ENCODE assay signal across 8 cellular contexts in genomic region chr1:67850611-67851075, GRCh38. TPM values are rescaled to one million over a fixed set of nuclear protein-coding genes. Genes with fewer than 3 reads are reported as not detected.
DNase-seq lines count a peak whose midpoint lies in the region; ATAC-seq and TF ChIP-seq lines count a peak whose summit lies in the region.

No MANE protein-coding gene starts in this region.

- no peaks in the 10 kb centered on the region for H3K9me2 ChIP-seq in PC-3 (replicated peaks; ENCODE audit: low read length)

- CTCF ChIA-PET in PC-3 (lab: Charles Lee), result interaction anchor here (1.4 to 2.1 kb wide), 3 partner anchors 84 to 258 kb away, joined by 6 to 25 read pairs (median 7); no protein-coding TSS in a partner anchor

- intact Hi-C loops in PC-3 (cut with micrococcal nuclease), result loop anchor here (1.0 to 5.0 kb wide), 6 partner anchors 17 to 492 kb away; partner anchors contain the start of gene GNG12
- intact Hi-C loops in activated T-helper 2 cell treated with anti-CD3 and anti-CD28 coated beads, Interferon-gamma antibody, Interleukin-2, Interleukin-4, amounts not matched to agents 10 μg/mL and 5 μg/mL and 100 μg/mL, durations not matched to agents 14 hours and 24 hours and 36 hours (cut with micrococcal nuclease), result loop anchor here (5.0 kb wide), 3 partner anchors 162 to 1887 kb away; no protein-coding TSS in a partner anchor

- H3F3A ChIP-seq in PC-3 (ENCODE audit: low read length, unreplicated experiment), result peaks cover 4% of the 10 kb centered on the region

- no peaks in the 10 kb centered on the region for H3K79me2 ChIP-seq in PC-3 (ENCODE audit: low read length)

- no peaks in the 10 kb centered on the region for H3K27me3 ChIP-seq in PC-3 (ENCODE audit: low read length)

- H2AFZ ChIP-seq in PC-3 (ENCODE audit: low read length), result no peak overlapping the region

- no peak for TF ChIP-seq CTCF in HFF-Myc (IDR thresholded peaks at IDR 0.05; ENCODE audit: low read depth, low read length, missing control alignments)
- TF ChIP-seq CTCF in PC-3 (conservative IDR thresholded peaks at IDR 0.05; ENCODE audit: low read depth, low read length), result no peak

- H3K4me3 ChIP-seq in HFF-Myc (replicated peaks; ENCODE audit: low read depth, low read length), result no peak overlapping the region
- 0 out of 2 replicates have a peak overlapping the region, but pooled peaks have one; percentile 6 for H3K4me3 ChIP-seq in PC-3 (ENCODE audit: low read length)
- H3K4me3 ChIP-seq in skeletal muscle cell (ENCODE audit: low read depth, low read length), result no peak overlapping the region

- H3K4me1 ChIP-seq in PC-3 (ENCODE audit: insufficient read depth, low read length), result peaks cover 17% of the 10 kb centered on the region

- H3K4me3 Mint-ChIP-seq in activated T-helper 2 cell treated with anti-CD3 and anti-CD28 coated beads, Interferon-gamma antibody, Interleukin-2, Interleukin-4, amounts not matched to agents 10 μg/mL and 5 μg/mL and 100 μg/mL, durations not matched to agents 14 hours and 24 hours and 36 hours (ENCODE audit: low read depth), result no peak overlapping the region

- no peak overlapping the region for H3K27ac Mint-ChIP-seq in activated T-helper 2 cell treated with anti-CD3 and anti-CD28 coated beads, Interferon-gamma antibody, Interleukin-2, Interleukin-4, amounts not matched to agents 10 μg/mL and 5 μg/mL and 100 μg/mL, durations not matched to agents 14 hours and 24 hours and 36 hours

- no peaks in the 10 kb centered on the region for H3K36me3 Mint-ChIP-seq in activated T-helper 2 cell treated with anti-CD3 and anti-CD28 coated beads, Interferon-gamma antibody, Interleukin-2, Interleukin-4, amounts not matched to agents 10 μg/mL and 5 μg/mL and 100 μg/mL, durations not matched to agents 14 hours and 24 hours and 36 hours (ENCODE audit: low read depth)

- peak overlapping the region; percentile 79 for H3K27ac ChIP-seq in PC-3 (ENCODE audit: low read length)

- H3K4me2 ChIP-seq in PC-3 (ENCODE audit: low read length), result peak overlapping the region; percentile 68

- BruUV-seq in PC-3 (replicated peaks; lab: Mats Ljungman, UMichigan), result no TSS peak

- H3K9me3 ChIP-seq in PC-3 (ENCODE audit: low read length), result no peaks in the 10 kb centered on the region

- DNase-seq in HFF-Myc (ENCODE audit: extremely low read depth, low read depth) (peak; percentile 68), PC-3 (peak; percentile 98), fibroblast of the conjunctiva (ENCODE audit: low read depth) (peak; percentile 78), skeletal muscle cell (ENCODE audit: low read depth) (peak; percentile 81), NCI-H1092 (lab: John Stamatoyannopoulos, UW) (no peak), UCSD-AML1 (lab: John Stamatoyannopoulos, UW; ENCODE audit: unreplicated experiment) (no peak)
- DNase-seq in activated T-helper 2 cell treated with anti-CD3 and anti-CD28 coated beads, Interferon-gamma antibody, Interleukin-2, Interleukin-4, amounts not matched to agents 10 μg/mL and 5 μg/mL and 100 μg/mL, durations not matched to agents 14 hours and 24 hours and 36 hours (ENCODE audit: low spot score), result no peak

- H3K27me3 Mint-ChIP-seq in activated T-helper 2 cell treated with anti-CD3 and anti-CD28 coated beads, Interferon-gamma antibody, Interleukin-2, Interleukin-4, amounts not matched to agents 10 μg/mL and 5 μg/mL and 100 μg/mL, durations not matched to agents 14 hours and 24 hours and 36 hours (ENCODE audit: low read depth), result peaks cover 10% of the 10 kb centered on the region

- no peaks in the 10 kb centered on the region for H4K20me1 ChIP-seq in PC-3 (ENCODE audit: low read length)

- POLR2A ChIA-PET in PC-3 (lab: Charles Lee; ENCODE audit: unreplicated experiment), result interaction anchor here (0.5 to 1.0 kb wide), 3 partner anchors 19 to 261 kb away, joined by 4 to 14 read pairs (median 7); no protein-coding TSS in a partner anchor

- ATAC-seq in PC-3 (peak; percentile 84), HG02973 (IDR thresholded peaks at IDR 0.05; ENCODE audit: unreplicated experiment) (no peak)

- H3K4me1 Mint-ChIP-seq in activated T-helper 2 cell treated with anti-CD3 and anti-CD28 coated beads, Interferon-gamma antibody, Interleukin-2, Interleukin-4, amounts not matched to agents 10 μg/mL and 5 μg/mL and 100 μg/mL, durations not matched to agents 14 hours and 24 hours and 36 hours (ENCODE audit: low read depth), result no peaks in the 10 kb centered on the region

- no peaks in the 10 kb centered on the region for H3K36me3 ChIP-seq in PC-3 (ENCODE audit: low read depth, low read length)

- H3K9ac ChIP-seq in PC-3 (ENCODE audit: low read length), result peak overlapping the region; percentile 18; the same call in 1 of the 2 replicates

- H3K9me3 Mint-ChIP-seq in activated T-helper 2 cell treated with anti-CD3 and anti-CD28 coated beads, Interferon-gamma antibody, Interleukin-2, Interleukin-4, amounts not matched to agents 10 μg/mL and 5 μg/mL and 100 μg/mL, durations not matched to agents 14 hours and 24 hours and 36 hours, result no peaks in the 10 kb centered on the region

RNA-seq across cellular contexts. Expression of gene GNG12, which starts 17.4 kb away (rescaled TPM):
- 54.1 and 66.1 TPM in 2 replicates for total RNA-seq in PC-3 (2014; rRNA removed)
- 0.16 and 0.25 TPM in 2 replicates for total RNA-seq in activated T-helper 2 cell treated with anti-CD3 and anti-CD28 coated beads, Interferon-gamma antibody, Interleukin-2, Interleukin-4, amounts not matched to agents 10 μg/mL and 5 μg/mL and 100 μg/mL, durations not matched to agents 14 hours and 24 hours and 36 hours

Comparison
In these comparisons a context has a peak if more than half of its experiments do, and no peak if none do; other contexts are left out.
1. DNase-seq: peak in HFF-Myc (single experiment), PC-3 (single experiment), fibroblast of the conjunctiva (single experiment) and skeletal muscle cell (single experiment); none in activated T-helper 2 cell treated with anti-CD3 and anti-CD28 coated beads, Interferon-gamma antibody, Interleukin-2, Interleukin-4, amounts not matched to agents 10 μg/mL and 5 μg/mL and 100 μg/mL, durations not matched to agents 14 hours and 24 hours and 36 hours (single experiment), NCI-H1092 (single experiment) and UCSD-AML1 (single experiment).
2. RNA of gene GNG12, which starts 17.4 kb away (total RNA-seq): 54.1 to 66.1 TPM in PC-3; 0.16 to 0.25 TPM in activated T-helper 2 cell treated with anti-CD3 and anti-CD28 coated beads, Interferon-gamma antibody, Interleukin-2, Interleukin-4, amounts not matched to agents 10 μg/mL and 5 μg/mL and 100 μg/mL, durations not matched to agents 14 hours and 24 hours and 36 hours; every median in the first group is over 10 times any median in the second.